Comparison of ENCODE assay signal across 1 cellular context in the genomic region with DNA sequence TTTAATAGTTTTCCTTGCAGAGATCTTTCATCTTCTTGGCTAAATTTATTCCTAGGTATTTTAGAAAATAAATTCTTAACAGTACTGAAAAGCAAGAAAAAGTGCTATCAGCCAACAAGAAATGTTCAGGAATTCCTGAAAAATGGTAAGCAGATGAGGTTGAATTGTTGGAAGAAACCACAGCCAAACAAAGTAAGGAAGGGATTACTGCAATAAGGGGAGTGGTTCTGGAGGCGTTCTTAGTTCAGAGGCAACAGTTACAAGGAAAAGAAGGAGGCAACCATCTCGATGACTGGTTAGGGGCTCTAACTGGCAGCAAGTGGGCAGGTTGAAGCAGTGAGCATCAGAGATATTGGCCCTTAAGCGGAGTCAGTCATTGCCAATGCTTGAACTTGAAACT.
TF ChIP-seq lines count a peak whose summit lies in the region.

No MANE protein-coding gene starts in this region.

TF ChIP-seq in endothelial cell of umbilical vein, 7 proteins besides CTCF, POLR2A, EP300 and RAD21:
- TF ChIP-seq POLR2AphosphoS5 (IDR thresholded peaks at IDR 0.05; ENCODE audit: insufficient read depth, low read depth, low read length) (no peak), MYC (IDR thresholded peaks at IDR 0.05; ENCODE audit: low read depth, low read length) (no peak), JUN (IDR thresholded peaks at IDR 0.05; ENCODE audit: borderline replicate concordance, insufficient read depth, insufficient read length, low read depth) (no peak), FOS (IDR thresholded peaks at IDR 0.05; ENCODE audit: borderline replicate concordance, insufficient read depth, low read length) (no peak), GATA2 (IDR thresholded peaks at IDR 0.05; ENCODE audit: insufficient read depth, insufficient read length, low read depth, low read length) (no peak), EZH2 (IDR thresholded peaks at IDR 0.05; ENCODE audit: borderline replicate concordance, low read depth, low read length, severe bottlenecking) (no peak)
- TF ChIP-seq, protein P1, sequence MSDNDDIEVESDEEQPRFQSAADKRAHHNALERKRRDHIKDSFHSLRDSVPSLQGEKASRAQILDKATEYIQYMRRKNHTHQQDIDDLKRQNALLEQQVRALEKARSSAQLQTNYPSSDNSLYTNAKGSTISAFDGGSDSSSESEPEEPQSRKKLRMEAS (IDR thresholded peaks at IDR 0.05; ENCODE audit: insufficient read depth, insufficient read length) = no peak
